In the genomic region with DNA sequence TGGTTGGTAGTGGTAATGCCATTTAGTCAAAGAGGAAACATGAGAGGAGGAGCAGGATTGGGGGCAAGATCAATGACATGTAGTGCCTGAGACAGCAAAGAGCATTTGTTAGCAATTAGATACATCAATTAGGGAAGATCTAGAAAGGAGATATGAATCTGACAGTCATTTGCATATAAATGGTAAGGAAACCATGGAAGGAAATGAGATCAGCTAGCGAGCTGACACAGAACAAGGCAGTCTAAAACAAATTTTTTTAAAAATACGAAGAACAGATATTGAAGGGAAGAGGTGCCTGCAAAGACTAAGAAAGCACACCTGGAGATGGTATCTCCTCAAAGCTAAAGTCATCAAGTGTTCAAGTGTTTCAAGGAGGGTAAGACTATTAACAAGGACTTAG, we compare ENCODE assay signal across 15 cellular contexts. TPM values are rescaled to one million over a fixed set of nuclear protein-coding genes. Genes with fewer than 3 reads are reported as not detected.
DNase-seq lines count a peak whose midpoint lies in the region; ATAC-seq and TF ChIP-seq lines count a peak whose summit lies in the region.
"Had no signal": no experiment of that assay in that cellular context is flagged by ENCODE, and none has a peak within 500 bp of the region (broad histone marks: within the 10 kb centered on the region; RNA-seq: fewer than 3 reads in every experiment).

No MANE protein-coding gene starts in this region.

- H4K20me1 ChIP-seq in hepatocyte (ENCODE audit: insufficient read depth, poor library complexity, severe bottlenecking), result peaks cover 39% of the 10 kb centered on the region

- ATAC-seq in right cardiac atrium (no peak), heart right ventricle (no peak), upper lobe of right lung (no peak), GM18517 (IDR thresholded peaks at IDR 0.05; ENCODE audit: unreplicated experiment) (no peak)
- ATAC-seq: left ventricle myocardium superior had no signal

- H3K9me3 ChIP-seq in right cardiac atrium (ENCODE audit: control insufficient read depth, low read length) (no peaks in the 10 kb centered on the region), heart right ventricle (no peaks in the 10 kb centered on the region), hepatocyte (ENCODE audit: low read depth) (no peaks in the 10 kb centered on the region), upper lobe of right lung (no peaks in the 10 kb centered on the region)
- H3K9me3 ChIP-seq: HAP-1, transverse colon had no signal

- peak overlapping the region; percentile 87 for H3K4me2 ChIP-seq in hepatocyte

- H3K4me3 ChIP-seq in right cardiac atrium (ENCODE audit: low read length), result peak overlapping the region; percentile 26
- H3K4me3 ChIP-seq in heart right ventricle, result peak overlapping the region in 3 of 10 donors; percentile 72 to 87 (median 79)
- no peak overlapping the region for H3K4me3 ChIP-seq in hepatocyte
- peak overlapping the region; percentile 82 for H3K4me3 ChIP-seq in upper lobe of right lung

- H3K79me2 ChIP-seq in hepatocyte, result peaks cover 44% of the 10 kb centered on the region

- H3K9me2 ChIP-seq in hepatocyte (replicated peaks; ENCODE audit: insufficient read depth), result no peaks in the 10 kb centered on the region

- H3K4me3 Mint-ChIP-seq in activated CD4-positive, alpha-beta memory T cell treated with anti-CD3 and anti-CD28 coated beads for 36 hours, result peak overlapping the region; percentile 30

- no peak overlapping the region for H3K27ac ChIP-seq in right cardiac atrium (ENCODE audit: low read length)
- H3K27ac ChIP-seq in heart right ventricle, result peak overlapping the region in 2 of 10 donors; percentile 42 to 54
- H3K27ac ChIP-seq in hepatocyte, result no peak overlapping the region
- no peak overlapping the region for H3K27ac ChIP-seq in upper lobe of right lung
- H3K27ac ChIP-seq: transverse colon had no signal

- H3K27me3 Mint-ChIP-seq in activated CD4-positive, alpha-beta memory T cell treated with anti-CD3 and anti-CD28 coated beads for 36 hours, result no peaks in the 10 kb centered on the region

- POLR2A ChIA-PET in activated CD4-positive, alpha-beta memory T cell treated with anti-CD3 and anti-CD28 coated beads for 36 hours (lab: Charles Lee), result interaction anchor here (0.7 kb wide), 1 partner anchor 19 kb away, joined by 3 read pairs; no protein-coding TSS in a partner anchor

- no peak for DNase-seq in right cardiac atrium
- no peak for DNase-seq in heart right ventricle
- DNase-seq in activated CD4-positive, alpha-beta memory T cell treated with anti-CD3 and anti-CD28 coated beads for 36 hours, result no peak
- DNase-seq in hepatocyte (ENCODE audit: low spot score), result no peak
- DNase-seq in upper lobe of right lung, result no peak
- DNase-seq in MV-4-11 (lab: John Stamatoyannopoulos, UW), result no peak
- DNase-seq in NCI-H69 (lab: John Stamatoyannopoulos, UW), result no peak
- DNase-seq: activated effector memory CD4-positive, alpha-beta T cell treated with anti-CD3 and anti-CD28 coated beads, Interleukin-2, amount 50 U/mL, for 16 hours; AML-193; cortex of kidney; left ventricle myocardium superior; NCI-H2029; transverse colon had no signal

- H3K4me1 ChIP-seq in right cardiac atrium (ENCODE audit: control insufficient read depth, insufficient read depth, low read length) (no peaks in the 10 kb centered on the region), heart right ventricle (peaks cover 2 to 49% (median 45%) of the 10 kb centered on the region in 9 donors), hepatocyte (ENCODE audit: insufficient read depth) (peaks cover 27% of the 10 kb centered on the region), upper lobe of right lung (peaks cover 43% of the 10 kb centered on the region)

- H3K27me3 ChIP-seq in right cardiac atrium (ENCODE audit: control insufficient read depth, insufficient read depth), result no peaks in the 10 kb centered on the region
- no peaks in the 10 kb centered on the region for H3K27me3 ChIP-seq in heart right ventricle
- H3K27me3 ChIP-seq in hepatocyte, result no peaks in the 10 kb centered on the region
- H3K27me3 ChIP-seq in upper lobe of right lung, result no peaks in the 10 kb centered on the region
- H3K27me3 ChIP-seq: transverse colon had no signal

- peaks cover 62% of the 10 kb centered on the region for H3K36me3 Mint-ChIP-seq in activated CD4-positive, alpha-beta memory T cell treated with anti-CD3 and anti-CD28 coated beads for 36 hours

- peaks cover 42% of the 10 kb centered on the region for H3K4me1 Mint-ChIP-seq in activated CD4-positive, alpha-beta memory T cell treated with anti-CD3 and anti-CD28 coated beads for 36 hours (ENCODE audit: low read depth)

- TF ChIP-seq CTCF in heart right ventricle (IDR thresholded peaks at IDR 0.05), result no peak
- TF ChIP-seq CTCF in hepatocyte (IDR thresholded peaks at IDR 0.05; ENCODE audit: poor library complexity), result no peak
- TF ChIP-seq CTCF in upper lobe of right lung (IDR thresholded peaks at IDR 0.05), result no peak

- CTCF ChIA-PET in activated CD4-positive, alpha-beta memory T cell treated with anti-CD3 and anti-CD28 coated beads for 36 hours (lab: Charles Lee), result interaction anchor here (1.0 to 1.5 kb wide), 3 partner anchors 18 to 30 kb away, joined by 4 to 10 read pairs (median 4); no protein-coding TSS in a partner anchor

- intact Hi-C loops in right cardiac atrium (cut with DNase I) (no loop called here), heart right ventricle (cut with DNase I) (no loop called here), upper lobe of right lung (cut with DNase I) (no loop called here)
- intact Hi-C loops in activated CD4-positive, alpha-beta memory T cell treated with anti-CD3 and anti-CD28 coated beads for 36 hours (cut with micrococcal nuclease), result no loop called here

- no peaks in the 10 kb centered on the region for H3K9me3 Mint-ChIP-seq in activated CD4-positive, alpha-beta memory T cell treated with anti-CD3 and anti-CD28 coated beads for 36 hours

- WGBS in right cardiac atrium, result 65% methylated on average over 2 of the region's 2 CpGs
- 56 to 69% methylated on average over 2 of the region's 2 CpGs for WGBS in heart right ventricle, 2 donors
- WGBS in hepatocyte (ENCODE audit: low lambda C conversion rate, missing lambda C conversion rate), result 83% methylated on average over 2 of the region's 2 CpGs

- peaks cover 0 to 71% (median 32%) of the 10 kb centered on the region in 9 donors for H3K36me3 ChIP-seq in heart right ventricle
- H3K36me3 ChIP-seq in hepatocyte (replicated peaks; ENCODE audit: insufficient read depth, low read depth), result peaks cover 4% of the 10 kb centered on the region
- peaks cover 47% of the 10 kb centered on the region for H3K36me3 ChIP-seq in upper lobe of right lung

- no peak overlapping the region for H2AFZ ChIP-seq in hepatocyte

- H3K27ac Mint-ChIP-seq in activated CD4-positive, alpha-beta memory T cell treated with anti-CD3 and anti-CD28 coated beads for 36 hours, result peak overlapping the region; percentile 7

RNA-seq across cellular contexts. Expression of gene EPM2AIP1, which starts 4.6 kb away (rescaled TPM):
- total RNA-seq in right cardiac atrium (10 to 100 TPM; 19.7 to 23.0 (median 21.8) TPM), heart right ventricle (10 to 100 TPM; 21.0 to 36.3 (median 28.3) TPM), hepatocyte (32.4 and 34.8 TPM in 2 replicates), upper lobe of right lung (20.1 TPM)
- polyA plus RNA-seq in right cardiac atrium (11.0 TPM), heart right ventricle (10 to 100 TPM in 1 of 2 donors, 1 to 10 TPM in 1; 6.1 to 13.6 TPM), hepatocyte (13.8 and 14.6 TPM in 2 replicates)
- total RNA-seq in activated CD4-positive, alpha-beta memory T cell treated with anti-CD3 and anti-CD28 coated beads for 36 hours, result 10 to 100 TPM; 11.7 to 16.7 TPM

RNA-seq across cellular contexts. Expression of gene MLH1, which starts 5.0 kb away (rescaled TPM):
- total RNA-seq in right cardiac atrium (10 to 100 TPM; 33.0 to 38.9 (median 37.1) TPM), heart right ventricle (10 to 100 TPM; 48.8 to 61.7 (median 52.5) TPM), hepatocyte (34.5 and 37.7 TPM in 2 replicates), upper lobe of right lung (31.3 TPM)
- polyA plus RNA-seq in right cardiac atrium (27.8 TPM), heart right ventricle (10 to 100 TPM; 26.0 to 29.5 TPM), hepatocyte (20.6 and 28.1 TPM in 2 replicates)
- total RNA-seq in activated CD4-positive, alpha-beta memory T cell treated with anti-CD3 and anti-CD28 coated beads for 36 hours, result 100 to 1,000 TPM in 1 of 2 experiments, 10 to 100 TPM in 1; 85.8 to 102 TPM

RNA-seq across cellular contexts. Expression of gene TRANK1, which starts 43.5 kb away (rescaled TPM):
- 10 to 100 TPM in 3 of 4 donors, 1 to 10 TPM in 1; 7.9 to 13.2 (median 12.0) TPM for total RNA-seq in right cardiac atrium
- 4.6 TPM for polyA plus RNA-seq in right cardiac atrium
- total RNA-seq in heart right ventricle, result 10 to 100 TPM in 1 of 10 donors, 1 to 10 TPM in 9; 2.5 to 20.8 (median 5.3) TPM
- polyA plus RNA-seq in heart right ventricle, result 1 to 10 TPM; 1.3 to 3.6 TPM
- total RNA-seq in activated CD4-positive, alpha-beta memory T cell treated with anti-CD3 and anti-CD28 coated beads for 36 hours, result 10 to 100 TPM; 11.7 to 17.1 TPM
- total RNA-seq in hepatocyte, result 16.7 and 19.9 TPM in 2 replicates
- polyA plus RNA-seq in hepatocyte, result 8.5 and 9.4 TPM in 2 replicates
- 38.5 TPM for total RNA-seq in upper lobe of right lung
